31 cellular contexts compared by ENCODE assay signal in the genomic region with DNA sequence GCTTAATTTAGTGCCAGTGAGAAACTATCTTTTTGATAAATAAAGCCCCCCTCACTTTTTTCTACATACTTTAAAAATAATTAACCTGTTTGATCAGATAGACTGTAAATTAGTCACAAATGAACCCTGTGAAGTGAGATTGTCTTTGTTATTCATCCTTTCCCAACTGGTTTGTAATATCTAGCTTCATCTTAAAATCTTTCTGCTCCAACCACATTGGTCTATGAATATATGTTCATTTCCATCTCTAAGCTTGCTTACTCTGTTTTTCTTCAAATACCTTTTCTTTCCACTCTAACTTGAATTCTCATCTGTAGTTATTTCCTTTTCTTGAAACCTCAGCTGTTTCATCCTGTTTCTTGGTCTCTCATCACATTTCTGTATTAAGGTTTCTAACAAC. TPM values are rescaled to one million over a fixed set of nuclear protein-coding genes. Genes with fewer than 3 reads are reported as not detected.
DNase-seq lines count a peak whose midpoint lies in the region; ATAC-seq and TF ChIP-seq lines count a peak whose summit lies in the region.
"Had no signal": no experiment of that assay in that cellular context is flagged by ENCODE, and none has a peak within 500 bp of the region (broad histone marks: within the 10 kb centered on the region; RNA-seq: fewer than 3 reads in every experiment).

No MANE protein-coding gene starts in this region.

- no peak overlapping the region for H3T11ph ChIP-seq in H9 (ENCODE audit: low read length)

- H3K4ac ChIP-seq in H9 (ENCODE audit: low read depth, low read length), result no peak overlapping the region

- H2BK15ac ChIP-seq in H9 (ENCODE audit: low read depth, low read length), result no peak overlapping the region

- H3K4me2 ChIP-seq in H9 (ENCODE audit: insufficient read depth, insufficient read length, low read length), result no peak overlapping the region
- H3K4me2 ChIP-seq in hepatocyte, result no peak overlapping the region
- H3K4me2 ChIP-seq: A549, smooth muscle cell had no signal

- H3K4me1 ChIP-seq in H9 (ENCODE audit: insufficient read depth, low read length) (peaks cover 13% of the 10 kb centered on the region), hepatocyte (ENCODE audit: insufficient read depth) (no peaks in the 10 kb centered on the region)
- H3K4me1 ChIP-seq: A549, Peyer's patch had no signal

- no peaks in the 10 kb centered on the region for H3K79me1 ChIP-seq in H9 (ENCODE audit: insufficient read depth, low read depth, low read length, poor library complexity, severe bottlenecking)

- H4K20me1 ChIP-seq in H9 (ENCODE audit: control insufficient read depth, insufficient read depth, insufficient read length) (no peaks in the 10 kb centered on the region), hepatocyte (ENCODE audit: insufficient read depth, poor library complexity, severe bottlenecking) (peaks cover 91% of the 10 kb centered on the region)

- H4K91ac ChIP-seq in H9 (ENCODE audit: insufficient read length, low read depth, low read length), result no peak overlapping the region

- no peak overlapping the region for H4K8ac ChIP-seq in H9 (replicated peaks; ENCODE audit: insufficient read length, low read depth, low read length)

- H3K4me3 Mint-ChIP-seq in activated CD8-positive, alpha-beta T cell treated with anti-CD3 and anti-CD28 coated beads for 36 hours, result no peak overlapping the region
- H3K4me3 Mint-ChIP-seq in activated CD8-positive, alpha-beta T cell treated with anti-CD3 and anti-CD28 coated beads, Interleukin-2, amount 10 ng/mL, durations not matched to agents 7 days and 5 days, result no peak overlapping the region
- no peak overlapping the region for H3K4me3 Mint-ChIP-seq in H9
- H3K4me3 Mint-ChIP-seq in activated T-helper 17 cell treated with anti-CD3 and anti-CD28 coated beads, Interleukin-2, amount 50 U/mL, for 72 hours, result peak overlapping the region; percentile 29
- peak overlapping the region in 6 of 10 donors; percentile 2 to 47 (median 24) for H3K4me3 Mint-ChIP-seq in naive thymus-derived CD8-positive, alpha-beta T cell
- H3K4me3 Mint-ChIP-seq: brain had no signal

- H3K9me3 Mint-ChIP-seq in activated CD8-positive, alpha-beta T cell treated with anti-CD3 and anti-CD28 coated beads for 36 hours, result no peaks in the 10 kb centered on the region
- H3K9me3 Mint-ChIP-seq in activated CD8-positive, alpha-beta T cell treated with anti-CD3 and anti-CD28 coated beads, Interleukin-2, amount 10 ng/mL, durations not matched to agents 7 days and 5 days (ENCODE audit: insufficient read depth), result no peaks in the 10 kb centered on the region
- H3K9me3 Mint-ChIP-seq in H9, result no peaks in the 10 kb centered on the region; a peak in 1 of 5 replicates
- no peaks in the 10 kb centered on the region for H3K9me3 Mint-ChIP-seq in activated T-helper 17 cell treated with anti-CD3 and anti-CD28 coated beads, Interleukin-2, amount 50 U/mL, for 72 hours
- H3K9me3 Mint-ChIP-seq in naive thymus-derived CD8-positive, alpha-beta T cell, result no peaks in the 10 kb centered on the region
- H3K9me3 Mint-ChIP-seq: brain had no signal

- intact Hi-C loops in activated CD8-positive, alpha-beta T cell treated with anti-CD3 and anti-CD28 coated beads for 36 hours (cut with micrococcal nuclease), result no loop called here

- no peak overlapping the region for H2BK20ac ChIP-seq in H9 (ENCODE audit: low read depth, low read length, poor library complexity, severe bottlenecking)

- no peak overlapping the region for H2BK5ac ChIP-seq in H9 (ENCODE audit: insufficient read length, low read length)

- no peak overlapping the region for H2AFZ ChIP-seq in H9 (ENCODE audit: low read length)
- H2AFZ ChIP-seq in hepatocyte, result no peak overlapping the region

- peak overlapping the region; percentile 69 for H3K27ac Mint-ChIP-seq in activated CD8-positive, alpha-beta T cell treated with anti-CD3 and anti-CD28 coated beads for 36 hours
- H3K27ac Mint-ChIP-seq in activated CD8-positive, alpha-beta T cell treated with anti-CD3 and anti-CD28 coated beads, Interleukin-2, amount 10 ng/mL, durations not matched to agents 7 days and 5 days, result no peak overlapping the region
- H3K27ac Mint-ChIP-seq in H9, result peak overlapping the region; percentile 0 to 82 (median 4); a peak in 3 of 7 replicates
- peak overlapping the region; percentile 43 for H3K27ac Mint-ChIP-seq in activated T-helper 17 cell treated with anti-CD3 and anti-CD28 coated beads, Interleukin-2, amount 50 U/mL, for 72 hours
- H3K27ac Mint-ChIP-seq in naive thymus-derived CD8-positive, alpha-beta T cell, result peak overlapping the region in 6 of 10 donors; percentile 0 to 18 (median 6)

- H3K36me3 Mint-ChIP-seq in activated CD8-positive, alpha-beta T cell treated with anti-CD3 and anti-CD28 coated beads for 36 hours (ENCODE audit: low read depth), result peaks cover 17% of the 10 kb centered on the region
- peaks cover 2% of the 10 kb centered on the region for H3K36me3 Mint-ChIP-seq in activated CD8-positive, alpha-beta T cell treated with anti-CD3 and anti-CD28 coated beads, Interleukin-2, amount 10 ng/mL, durations not matched to agents 7 days and 5 days (ENCODE audit: low read depth)
- H3K36me3 Mint-ChIP-seq in H9 (ENCODE audit: insufficient read depth in 1 of 3, low read depth in 3 of 3), result peaks cover 10 to 17% (median 12%) of the 10 kb centered on the region in 3 experiments
- peaks cover 15% of the 10 kb centered on the region for H3K36me3 Mint-ChIP-seq in activated T-helper 17 cell treated with anti-CD3 and anti-CD28 coated beads, Interleukin-2, amount 50 U/mL, for 72 hours (ENCODE audit: low read depth)
- peaks cover 0 to 30% (median 2%) of the 10 kb centered on the region in 3 donors for H3K36me3 Mint-ChIP-seq in naive thymus-derived CD8-positive, alpha-beta T cell

- no peak overlapping the region for H2AK5ac ChIP-seq in H9 (ENCODE audit: insufficient read length, low read length)

- H3K27me3 ChIP-seq in H9 (ENCODE audit: insufficient read depth, low read length) (no peaks in the 10 kb centered on the region), hepatocyte (no peaks in the 10 kb centered on the region)
- H3K27me3 ChIP-seq: esophagus muscularis mucosa, Peyer's patch, vagina had no signal

- no peaks in the 10 kb centered on the region for H3K9me3 ChIP-seq in H9 (ENCODE audit: control insufficient read depth, low read depth, low read length)
- no peaks in the 10 kb centered on the region for H3K9me3 ChIP-seq in hepatocyte (ENCODE audit: low read depth)
- H3K9me3 ChIP-seq: A549, esophagus muscularis mucosa, HAP-1, Peyer's patch, vagina had no signal

- H2BK120ac ChIP-seq in H9 (ENCODE audit: low read depth, low read length, poor library complexity, severe bottlenecking), result no peak overlapping the region

- H3K27ac ChIP-seq in H9 (ENCODE audit: insufficient read length, low read depth, low read length), result no peak overlapping the region
- H3K27ac ChIP-seq in hepatocyte, result no peak overlapping the region
- H3K27ac ChIP-seq: A549, esophagus muscularis mucosa, Peyer's patch, vagina had no signal

- DNase-seq in activated CD8-positive, alpha-beta T cell treated with anti-CD3 and anti-CD28 coated beads for 36 hours, result no peak
- no peak for DNase-seq in activated CD8-positive, alpha-beta T cell treated with anti-CD3 and anti-CD28 coated beads, Interleukin-2, amount 10 ng/mL, durations not matched to agents 7 days and 5 days
- no peak for DNase-seq in H9
- no peak for DNase-seq in naive thymus-derived CD8-positive, alpha-beta T cell
- no peak for DNase-seq in hepatocyte (ENCODE audit: low spot score)
- DNase-seq in NCI-H510A treated with DMSO at 0.1 percent for 48 hours (lab: John Stamatoyannopoulos, UW), result no peak
- DNase-seq: activated CD4-positive, alpha-beta T cell treated with anti-CD3 and anti-CD28 coated beads for 48 hours; activated gamma-delta T cell; cerebellar nuclear complex; dermis blood vessel endothelial cell; DMS 273 treated with DMSO at 0.1 percent for 48 hours; foreskin fibroblast; head of caudate nucleus; Kasumi-1; kidney; MV-4-11; NCI-H1436; NCI-H2081 treated with DMSO at 0.1 percent for 48 hours; NCI-H226; NCI-H69; Peyer's patch; SHP77; stimulated activated naive CD4-positive, alpha-beta T cell treated with Interleukin-2 at 50 U/mL for 16 hours had no signal

- TF ChIP-seq CTCF in activated CD8-positive, alpha-beta T cell treated with anti-CD3 and anti-CD28 coated beads for 36 hours (IDR thresholded peaks at IDR 0.05), result no peak
- no peak for TF ChIP-seq CTCF in H9 (conservative IDR thresholded peaks at IDR 0.05)
- no peak for TF ChIP-seq CTCF in hepatocyte (IDR thresholded peaks at IDR 0.05; ENCODE audit: poor library complexity)

- no peak overlapping the region for H3K14ac ChIP-seq in H9 (ENCODE audit: insufficient read depth, low read length)

- H2BK12ac ChIP-seq in H9 (ENCODE audit: insufficient read length, low read depth, low read length), result no peak overlapping the region

- H3K4me3 ChIP-seq in hepatocyte, result no peak overlapping the region
- H3K4me3 ChIP-seq: A549, esophagus muscularis mucosa, HAP-1, Peyer's patch, smooth muscle cell, vagina had no signal

- no peak overlapping the region for H3K23ac ChIP-seq in H9 (ENCODE audit: insufficient read length, low read depth, low read length)

- H3K9me2 ChIP-seq in hepatocyte (replicated peaks; ENCODE audit: insufficient read depth), result no peaks in the 10 kb centered on the region

- H3K27me3 Mint-ChIP-seq in activated CD8-positive, alpha-beta T cell treated with anti-CD3 and anti-CD28 coated beads for 36 hours, result no peaks in the 10 kb centered on the region
- no peaks in the 10 kb centered on the region for H3K27me3 Mint-ChIP-seq in activated CD8-positive, alpha-beta T cell treated with anti-CD3 and anti-CD28 coated beads, Interleukin-2, amount 10 ng/mL, durations not matched to agents 7 days and 5 days (ENCODE audit: low read depth)
- no peaks in the 10 kb centered on the region for H3K27me3 Mint-ChIP-seq in H9 (ENCODE audit: low read depth)
- no peaks in the 10 kb centered on the region for H3K27me3 Mint-ChIP-seq in activated T-helper 17 cell treated with anti-CD3 and anti-CD28 coated beads, Interleukin-2, amount 50 U/mL, for 72 hours
- no peaks in the 10 kb centered on the region for H3K27me3 Mint-ChIP-seq in naive thymus-derived CD8-positive, alpha-beta T cell
- H3K27me3 Mint-ChIP-seq: brain had no signal

- no peak overlapping the region for H4K5ac ChIP-seq in H9 (ENCODE audit: insufficient read length, low read depth, low read length)

- no peaks in the 10 kb centered on the region for H3K36me3 ChIP-seq in hepatocyte (replicated peaks; ENCODE audit: insufficient read depth, low read depth)
- H3K36me3 ChIP-seq: HAP-1, Peyer's patch, vagina had no signal

- no peak overlapping the region for H3K9ac ChIP-seq in H9 (ENCODE audit: extremely low read depth, insufficient read length, low read length)

- H3K79me2 ChIP-seq in H9 (ENCODE audit: insufficient read depth, low read length) (peaks cover 11% of the 10 kb centered on the region; the same call in 1 of the 2 replicates), hepatocyte (peaks cover 97% of the 10 kb centered on the region)

- POLR2A ChIA-PET in activated CD8-positive, alpha-beta T cell treated with anti-CD3 and anti-CD28 coated beads for 36 hours (lab: Charles Lee), result interaction anchor here (1.1 kb wide), 1 partner anchor 11 kb away, joined by 4 read pairs; a partner anchor contains a TSS
- POLR2A ChIA-PET in activated CD8-positive, alpha-beta T cell treated with anti-CD3 and anti-CD28 coated beads, Interleukin-2, amount 10 ng/mL, durations not matched to agents 7 days and 5 days (lab: Charles Lee), result interaction anchor here (0.7 to 1.5 kb wide), 2 partner anchors 9 to 12 kb away, joined by 3 to 4 read pairs; a partner anchor contains a TSS
- POLR2A ChIA-PET in naive thymus-derived CD8-positive, alpha-beta T cell (lab: Charles Lee), result interaction anchor here (1.1 kb wide), 1 partner anchor 12 kb away, joined by 3 read pairs; a partner anchor contains a TSS

- peaks cover 47% of the 10 kb centered on the region for H3K4me1 Mint-ChIP-seq in activated CD8-positive, alpha-beta T cell treated with anti-CD3 and anti-CD28 coated beads for 36 hours (ENCODE audit: low read depth)
- peaks cover 13% of the 10 kb centered on the region for H3K4me1 Mint-ChIP-seq in activated CD8-positive, alpha-beta T cell treated with anti-CD3 and anti-CD28 coated beads, Interleukin-2, amount 10 ng/mL, durations not matched to agents 7 days and 5 days (ENCODE audit: low read depth)
- peaks cover 40 to 46% of the 10 kb centered on the region in 2 experiments for H3K4me1 Mint-ChIP-seq in H9
- H3K4me1 Mint-ChIP-seq in activated T-helper 17 cell treated with anti-CD3 and anti-CD28 coated beads, Interleukin-2, amount 50 U/mL, for 72 hours, result peaks cover 30% of the 10 kb centered on the region
- H3K4me1 Mint-ChIP-seq in naive thymus-derived CD8-positive, alpha-beta T cell, result peaks cover 27 to 72% (median 56%) of the 10 kb centered on the region in 4 donors

- H3K23me2 ChIP-seq in H9 (ENCODE audit: insufficient read length, low read depth, low read length, poor library complexity, severe bottlenecking), result no peaks in the 10 kb centered on the region

- CTCF ChIA-PET in activated CD8-positive, alpha-beta T cell treated with anti-CD3 and anti-CD28 coated beads for 36 hours (lab: Charles Lee), result interaction anchor here (0.6 kb wide), 1 partner anchor 306 kb away, joined by 4 read pairs; no protein-coding TSS in a partner anchor
- CTCF ChIA-PET in activated CD8-positive, alpha-beta T cell treated with anti-CD3 and anti-CD28 coated beads, Interleukin-2, amount 10 ng/mL, durations not matched to agents 7 days and 5 days (lab: Charles Lee), result interaction anchor here (2.7 kb wide), 1 partner anchor 11 kb away, joined by 20 read pairs; a partner anchor contains a TSS

- no peak overlapping the region for H3K56ac ChIP-seq in H9 (ENCODE audit: insufficient read length, low read depth, low read length)

- ATAC-seq in activated CD8-positive, alpha-beta T cell treated with anti-CD3 and anti-CD28 coated beads for 36 hours, result peak; percentile 49
- ATAC-seq in activated CD8-positive, alpha-beta T cell treated with anti-CD3 and anti-CD28 coated beads, Interleukin-2, amount 10 ng/mL, durations not matched to agents 7 days and 5 days, result no peak
- ATAC-seq in activated T-helper 17 cell treated with anti-CD3 and anti-CD28 coated beads, Interleukin-2, amount 50 U/mL, for 72 hours (replicated peaks), result peak; percentile 83
- no peak for ATAC-seq in naive thymus-derived CD8-positive, alpha-beta T cell
- ATAC-seq in GM19351 (IDR thresholded peaks at IDR 0.05; ENCODE audit: unreplicated experiment), result no peak
- ATAC-seq: A549 had no signal

- H3K18ac ChIP-seq in H9 (ENCODE audit: insufficient read length, low read depth, low read length), result no peak overlapping the region

RNA-seq across cellular contexts. Expression of a gene that starts 12.1 kb away (rescaled TPM):
- 10 to 100 TPM; 25.4 to 29.3 TPM for total RNA-seq in activated CD8-positive, alpha-beta T cell treated with anti-CD3 and anti-CD28 coated beads for 36 hours
- total RNA-seq in activated CD8-positive, alpha-beta T cell treated with anti-CD3 and anti-CD28 coated beads, Interleukin-2, amount 10 ng/mL, durations not matched to agents 7 days and 5 days, result 10 to 100 TPM; 21.3 to 24.3 TPM
- total RNA-seq in H9 (2021) (16.7 and 17.6 TPM in 2 replicates), hepatocyte (35.8 and 36.4 TPM in 2 replicates)
- total RNA-seq in activated T-helper 17 cell treated with anti-CD3 and anti-CD28 coated beads, Interleukin-2, amount 50 U/mL, for 72 hours, result 10 to 100 TPM; 28.7 to 31.6 TPM
- total RNA-seq in naive thymus-derived CD8-positive, alpha-beta T cell, result 10 to 100 TPM; 41.6 to 42.1 TPM
- 10 to 100 TPM; 21.0 to 24.0 (median 23.4) TPM for polyA plus RNA-seq in naive thymus-derived CD8-positive, alpha-beta T cell
- 62.2 and 62.5 TPM in 2 replicates for polyA plus RNA-seq in hepatocyte

RNA-seq across cellular contexts. Expression of a gene that starts 12.2 kb away (rescaled TPM):
- total RNA-seq in activated CD8-positive, alpha-beta T cell treated with anti-CD3 and anti-CD28 coated beads for 36 hours, result 1 to 10 TPM; 1.8 to 2.2 TPM
- total RNA-seq in activated CD8-positive, alpha-beta T cell treated with anti-CD3 and anti-CD28 coated beads, Interleukin-2, amount 10 ng/mL, durations not matched to agents 7 days and 5 days, result 1 to 10 TPM; 2.3 to 2.4 TPM
- 1.0 and 1.1 TPM in 2 replicates for total RNA-seq in H9 (2021)
- total RNA-seq in activated T-helper 17 cell treated with anti-CD3 and anti-CD28 coated beads, Interleukin-2, amount 50 U/mL, for 72 hours, result 1 to 10 TPM; 2.1 to 2.9 TPM
- 1 to 10 TPM; 2.5 to 2.9 TPM for total RNA-seq in naive thymus-derived CD8-positive, alpha-beta T cell
- 1 to 10 TPM in 2 of 3 donors, under 1 TPM in 1; 0.92 to 1.4 (median 1.2) TPM for polyA plus RNA-seq in naive thymus-derived CD8-positive, alpha-beta T cell
- 4.1 and 4.9 TPM in 2 replicates for total RNA-seq in hepatocyte
- polyA plus RNA-seq in hepatocyte, result 3.8 and 4.0 TPM in 2 replicates

Comparison
In these comparisons a context has a peak if more than half of its experiments do, and no peak if none do; other contexts are left out.
1. ATAC-seq: peak in activated CD8-positive, alpha-beta T cell treated with anti-CD3 and anti-CD28 coated beads for 36 hours (single experiment) and activated T-helper 17 cell treated with anti-CD3 and anti-CD28 coated beads, Interleukin-2, amount 50 U/mL, for 72 hours (single experiment); none in activated CD8-positive, alpha-beta T cell treated with anti-CD3 and anti-CD28 coated beads, Interleukin-2, amount 10 ng/mL, durations not matched to agents 7 days and 5 days (single experiment), naive thymus-derived CD8-positive, alpha-beta T cell (0 of 2) and GM19351 (single experiment).
2. H3K4me3 Mint-ChIP-seq: peak in activated T-helper 17 cell treated with anti-CD3 and anti-CD28 coated beads, Interleukin-2, amount 50 U/mL, for 72 hours (single experiment) and naive thymus-derived CD8-positive, alpha-beta T cell (6 of 10); none in activated CD8-positive, alpha-beta T cell treated with anti-CD3 and anti-CD28 coated beads for 36 hours (single experiment), activated CD8-positive, alpha-beta T cell treated with anti-CD3 and anti-CD28 coated beads, Interleukin-2, amount 10 ng/mL, durations not matched to agents 7 days and 5 days (single experiment) and H9 (0 of 2).